ENCODE assay signal across 11 cellular contexts in genomic region chr6:49453221-49453620, GRCh38. TPM values are rescaled to one million over a fixed set of nuclear protein-coding genes. Genes with fewer than 3 reads are reported as not detected.
DNase-seq lines count a peak whose midpoint lies in the region; ATAC-seq and TF ChIP-seq lines count a peak whose summit lies in the region.
"Had no signal": no experiment of that assay in that cellular context is flagged by ENCODE, and none has a peak within 500 bp of the region (broad histone marks: within the 10 kb centered on the region; RNA-seq: fewer than 3 reads in every experiment).

No MANE protein-coding gene starts in this region.

- H3K27me3 ChIP-seq in heart right ventricle (no peaks in the 10 kb centered on the region), PC-9 (ENCODE audit: insufficient read depth, low read depth) (no peaks in the 10 kb centered on the region), fibroblast of lung (ENCODE audit: control insufficient read depth, insufficient read depth, low read length) (no peaks in the 10 kb centered on the region), testis (no peaks in the 10 kb centered on the region)
- H3K27me3 ChIP-seq: transverse colon had no signal

- WGBS in heart right ventricle, 2 donors: 90 to 96% methylated on average over 2 of the region's 2 CpGs
- WGBS in testis, 2 donors: 89 to 93% methylated on average over 2 of the region's 2 CpGs

- H3K36me3 ChIP-seq in heart right ventricle: peaks cover 0 to 100% (median 35%) of the 10 kb centered on the region in 9 donors
- peaks cover 5% of the 10 kb centered on the region; the same call in 1 of the 2 replicates for H3K36me3 ChIP-seq in PC-9 (ENCODE audit: low read depth)
- no peaks in the 10 kb centered on the region for H3K36me3 ChIP-seq in fibroblast of lung (ENCODE audit: control insufficient read depth, insufficient read depth, low read length)
- H3K36me3 ChIP-seq in testis (ENCODE audit: low read depth, missing control alignments): no peaks in the 10 kb centered on the region

- TF ChIP-seq CTCF in heart right ventricle (IDR thresholded peaks at IDR 0.05) (peak in 7 of 9 donors; percentile 25 to 47 (median 38)), PC-9 (conservative IDR thresholded peaks at IDR 0.05) (peak; percentile 68), fibroblast of lung (conservative IDR thresholded peaks at IDR 0.05 in 1 of 2, IDR thresholded peaks at IDR 0.05 in 1 of 2; ENCODE audit: low read depth in 1 of 2, low read length in 2 of 2) (peak; percentile 8 to 30), type B pancreatic cell (conservative IDR thresholded peaks at IDR 0.05) (peak; percentile 74), testis (IDR thresholded peaks at IDR 0.05) (peak in 1 of 3 experiments; percentile 39)

- no peaks in the 10 kb centered on the region for H3K27me3 Mint-ChIP-seq in type B pancreatic cell

- POLR2A ChIA-PET in PC-9 (lab: Charles Lee; ENCODE audit: unreplicated experiment): interaction anchor here (0.7 kb wide), 1 partner anchor 24 kb away, joined by 3 read pairs; no protein-coding TSS in a partner anchor

- no peak for DNase-seq in heart right ventricle
- no peak for DNase-seq in left ventricle myocardium superior
- no peak for DNase-seq in PC-9
- peak in 1 of 2 donors; percentile 19 for DNase-seq in fibroblast of lung (ENCODE audit: low read depth in 2 of 2)
- no peak for DNase-seq in type B pancreatic cell (ENCODE audit: extremely low spot score, unreplicated experiment)
- DNase-seq in testis: no peak
- DNase-seq: activated CD4-positive, alpha-beta T cell treated with anti-CD3 and anti-CD28 coated beads for 48 hours; central memory CD4-positive, alpha-beta T cell; transverse colon had no signal

- H3K4me3 Mint-ChIP-seq in type B pancreatic cell: no peak overlapping the region

- no peak overlapping the region for H3K4me3 ChIP-seq in heart right ventricle
- H3K4me3 ChIP-seq in PC-9: no peak overlapping the region
- no peak overlapping the region for H3K4me3 ChIP-seq in fibroblast of lung (replicated peaks in 1 of 4; ENCODE audit: control extremely low read depth in 1 of 4, insufficient read depth in 1 of 4, low read depth in 3 of 4, low read length in 4 of 4)
- no peak overlapping the region for H3K4me3 ChIP-seq in testis
- H3K4me3 ChIP-seq: transverse colon had no signal

- H4K20me1 ChIP-seq in PC-9 (ENCODE audit: insufficient read depth): no peaks in the 10 kb centered on the region
- no peaks in the 10 kb centered on the region for H4K20me1 ChIP-seq in fibroblast of lung (ENCODE audit: control insufficient read depth, extremely low read depth, insufficient read depth, low read length)

- H3K4me1 Mint-ChIP-seq in type B pancreatic cell (ENCODE audit: unreplicated experiment): no peaks in the 10 kb centered on the region

- CTCF ChIA-PET in PC-9 (lab: Charles Lee): interaction anchor here (0.6 to 0.8 kb wide), 2 partner anchors 97 to 153 kb away, joined by 3 read pairs; partner anchors contain the start of gene C6orf141

- no peaks in the 10 kb centered on the region for H3K79me2 ChIP-seq in PC-9 (ENCODE audit: low read depth)
- H3K79me2 ChIP-seq in fibroblast of lung (ENCODE audit: control insufficient read depth, insufficient read depth, low read length): no peaks in the 10 kb centered on the region

- no peak overlapping the region for H3K9ac ChIP-seq in fibroblast of lung (ENCODE audit: insufficient read depth, low read length)

- BruUV-seq in PC-9 (replicated peaks; lab: Mats Ljungman, UMichigan): no TSS peak

- peaks cover 12% of the 10 kb centered on the region for H3K36me3 Mint-ChIP-seq in type B pancreatic cell

- H3K9me3 Mint-ChIP-seq in type B pancreatic cell: no peaks in the 10 kb centered on the region

- no peak for TF ChIP-seq POLR2A in testis (IDR thresholded peaks at IDR 0.05)

- H3K4me2 ChIP-seq in PC-9 (no peak overlapping the region), fibroblast of lung (ENCODE audit: extremely low read depth, insufficient read depth, low read length) (no peak overlapping the region)

- no peak overlapping the region for H3K27ac Mint-ChIP-seq in type B pancreatic cell

- intact Hi-C loops in heart right ventricle (cut with DNase I) (no loop called here), left ventricle myocardium superior (cut with micrococcal nuclease) (no loop called here), PC-9 (cut with micrococcal nuclease; ENCODE audit: unreplicated experiment) (loop anchor here (1.0 to 5.0 kb wide), 2 partner anchors 396 to 579 kb away; no protein-coding TSS in a partner anchor), testis (cut with DNase I; ENCODE audit: low total_unique reads) (no loop called here)

- H3K9me3 ChIP-seq in heart right ventricle: no peaks in the 10 kb centered on the region
- no peaks in the 10 kb centered on the region for H3K9me3 ChIP-seq in PC-9 (ENCODE audit: insufficient read depth, low read depth)
- no peaks in the 10 kb centered on the region for H3K9me3 ChIP-seq in fibroblast of lung (ENCODE audit: control insufficient read depth, insufficient read depth, low read depth, low read length)
- no peaks in the 10 kb centered on the region for H3K9me3 ChIP-seq in testis
- H3K9me3 ChIP-seq: transverse colon had no signal

- H3F3A ChIP-seq in PC-9 (ENCODE audit: insufficient read depth, low read depth): no peaks in the 10 kb centered on the region

- no peak overlapping the region for H3K27ac ChIP-seq in heart right ventricle
- no peak overlapping the region for H3K27ac ChIP-seq in PC-9
- no peak overlapping the region for H3K27ac ChIP-seq in fibroblast of lung (ENCODE audit: insufficient read depth, low read length)
- no peak overlapping the region for H3K27ac ChIP-seq in testis
- H3K27ac ChIP-seq: transverse colon had no signal

- ATAC-seq in heart right ventricle: no peak
- ATAC-seq in left ventricle myocardium superior: no peak
- ATAC-seq in GM21528 (IDR thresholded peaks at IDR 0.05; ENCODE audit: low FRiP score, unreplicated experiment): no peak
- ATAC-seq in HG02623 (IDR thresholded peaks at IDR 0.05; ENCODE audit: unreplicated experiment): no peak

- H3K9me2 ChIP-seq in PC-9 (ENCODE audit: insufficient read depth): no peaks in the 10 kb centered on the region

- H2AFZ ChIP-seq in PC-9 (no peak overlapping the region), fibroblast of lung (ENCODE audit: low read length) (no peak overlapping the region)

- H3K4me1 ChIP-seq in heart right ventricle: no peaks in the 10 kb centered on the region
- no peaks in the 10 kb centered on the region for H3K4me1 ChIP-seq in PC-9 (replicated peaks; ENCODE audit: insufficient read depth)
- no peaks in the 10 kb centered on the region for H3K4me1 ChIP-seq in fibroblast of lung (ENCODE audit: control insufficient read depth, extremely low read depth, insufficient read depth, low read length)
- no peaks in the 10 kb centered on the region for H3K4me1 ChIP-seq in testis
- H3K4me1 ChIP-seq: transverse colon had no signal

RNA-seq across cellular contexts. Expression of gene MMUT, which starts 9.8 kb away (rescaled TPM):
- 10 to 100 TPM; 31.6 to 45.8 (median 40.4) TPM for total RNA-seq in heart right ventricle
- polyA plus RNA-seq in heart right ventricle: 10 to 100 TPM in 1 of 2 donors, 1 to 10 TPM in 1; 9.4 to 22.4 TPM
- 34.9 TPM for total RNA-seq in left ventricle myocardium superior
- 14.4 and 17.5 TPM in 2 replicates for total RNA-seq in PC-9 (2021)
- total RNA-seq in fibroblast of lung: 16.7 and 20.8 TPM in 2 replicates
- 22.5 and 28.0 TPM in 2 replicates for polyA plus RNA-seq in fibroblast of lung
- 18.5 and 19.4 TPM in 2 replicates for polyA plus RNA-seq in fibroblast of lung (2012)
- 6.0 and 7.1 TPM in 2 replicates for polyA minus RNA-seq in fibroblast of lung (ENCODE audit: low replicate concordance)
- total RNA-seq in type B pancreatic cell (ENCODE audit: low replicate concordance): 27.6 and 30.5 TPM in 2 replicates
- 10 to 100 TPM; 17.3 to 26.8 TPM for total RNA-seq in testis
- 22.6 TPM for polyA plus RNA-seq in testis (ENCODE audit: insufficient read depth, low read depth, low replicate concordance)

RNA-seq across cellular contexts. Expression of gene CENPQ, which starts 9.9 kb away (rescaled TPM):
- total RNA-seq in heart right ventricle: 1 to 10 TPM; 3.4 to 6.9 (median 4.8) TPM
- polyA plus RNA-seq in heart right ventricle: 1 to 10 TPM; 3.3 to 6.5 TPM
- 3.2 TPM for total RNA-seq in left ventricle myocardium superior
- 9.5 and 11.0 TPM in 2 replicates for total RNA-seq in PC-9 (2021)
- total RNA-seq in fibroblast of lung: 4.6 and 5.3 TPM in 2 replicates
- 7.3 and 12.0 TPM in 2 replicates for polyA plus RNA-seq in fibroblast of lung
- 4.5 and 7.6 TPM in 2 replicates for polyA plus RNA-seq in fibroblast of lung (2012)
- polyA minus RNA-seq in fibroblast of lung (ENCODE audit: low replicate concordance): not detected in 2 replicates
- total RNA-seq in type B pancreatic cell (ENCODE audit: low replicate concordance): 3.7 and 8.6 TPM in 2 replicates
- total RNA-seq in testis: 1 to 10 TPM; 3.8 to 7.6 TPM
- 2.8 TPM for polyA plus RNA-seq in testis (ENCODE audit: insufficient read depth, low read depth, low replicate concordance)

RNA-seq across cellular contexts. Expression of gene GLYATL3, which starts 46.5 kb away (rescaled TPM):
- total RNA-seq in heart right ventricle: not detected
- not detected for polyA plus RNA-seq in heart right ventricle
- total RNA-seq in left ventricle myocardium superior: not detected
- not detected in 2 replicates for total RNA-seq in PC-9 (2021)
- not detected in 2 replicates for total RNA-seq in fibroblast of lung
- not detected in 2 replicates for polyA plus RNA-seq in fibroblast of lung
- polyA plus RNA-seq in fibroblast of lung (2012): not detected in 2 replicates
- polyA minus RNA-seq in fibroblast of lung (ENCODE audit: low replicate concordance): not detected in 2 replicates
- 0.50 TPM in 1 of 2 replicates, not detected in the other for total RNA-seq in type B pancreatic cell (ENCODE audit: low replicate concordance)
- total RNA-seq in testis: not detected
- not detected for polyA plus RNA-seq in testis (ENCODE audit: insufficient read depth, low read depth, low replicate concordance)
- total RNA-seq: transverse colon had no signal
